In the genomic region with DNA sequence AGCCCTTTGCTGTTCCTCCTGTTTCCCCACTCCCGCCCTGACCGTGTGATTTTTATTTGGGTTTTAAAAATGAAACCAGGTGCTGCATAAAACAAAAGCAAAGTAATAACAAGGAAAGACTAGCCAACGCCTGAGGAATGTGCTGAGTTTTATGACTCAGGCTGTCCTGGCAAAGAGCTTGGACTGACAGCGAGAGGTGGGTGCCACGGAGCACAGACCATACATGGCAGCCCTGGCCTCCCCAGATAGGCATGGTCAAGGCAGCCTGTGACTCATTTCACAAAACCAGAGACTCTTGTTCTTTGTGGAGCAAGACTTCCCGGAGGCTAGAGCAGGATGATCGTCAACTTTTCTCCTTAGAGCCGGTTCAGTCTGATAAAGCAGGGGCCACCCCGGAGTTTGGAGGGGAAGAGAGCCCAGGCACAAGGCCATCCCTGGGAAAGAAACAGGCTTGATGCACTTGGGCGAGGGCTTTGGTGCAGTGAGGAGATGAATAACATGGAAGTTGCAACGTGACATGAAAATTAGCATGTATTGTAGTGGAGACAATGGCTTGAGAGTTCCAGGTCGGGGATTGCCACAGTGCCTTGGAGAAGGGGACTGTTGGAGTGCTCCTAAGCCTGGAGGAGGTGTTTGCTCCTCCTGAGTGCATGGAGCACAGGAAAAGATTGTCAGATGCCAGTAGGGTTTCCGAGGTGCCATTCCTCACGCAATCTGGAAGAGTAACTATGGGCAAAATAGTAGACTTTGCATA, we compare ENCODE assay signal across 1 cellular context.
TF ChIP-seq lines count a peak whose summit lies in the region.

No MANE protein-coding gene starts in this region.

TF ChIP-seq in WTC11, 78 proteins besides CTCF, POLR2A, EP300 and RAD21 (continued from another document):
- TF ChIP-seq, protein P1, sequence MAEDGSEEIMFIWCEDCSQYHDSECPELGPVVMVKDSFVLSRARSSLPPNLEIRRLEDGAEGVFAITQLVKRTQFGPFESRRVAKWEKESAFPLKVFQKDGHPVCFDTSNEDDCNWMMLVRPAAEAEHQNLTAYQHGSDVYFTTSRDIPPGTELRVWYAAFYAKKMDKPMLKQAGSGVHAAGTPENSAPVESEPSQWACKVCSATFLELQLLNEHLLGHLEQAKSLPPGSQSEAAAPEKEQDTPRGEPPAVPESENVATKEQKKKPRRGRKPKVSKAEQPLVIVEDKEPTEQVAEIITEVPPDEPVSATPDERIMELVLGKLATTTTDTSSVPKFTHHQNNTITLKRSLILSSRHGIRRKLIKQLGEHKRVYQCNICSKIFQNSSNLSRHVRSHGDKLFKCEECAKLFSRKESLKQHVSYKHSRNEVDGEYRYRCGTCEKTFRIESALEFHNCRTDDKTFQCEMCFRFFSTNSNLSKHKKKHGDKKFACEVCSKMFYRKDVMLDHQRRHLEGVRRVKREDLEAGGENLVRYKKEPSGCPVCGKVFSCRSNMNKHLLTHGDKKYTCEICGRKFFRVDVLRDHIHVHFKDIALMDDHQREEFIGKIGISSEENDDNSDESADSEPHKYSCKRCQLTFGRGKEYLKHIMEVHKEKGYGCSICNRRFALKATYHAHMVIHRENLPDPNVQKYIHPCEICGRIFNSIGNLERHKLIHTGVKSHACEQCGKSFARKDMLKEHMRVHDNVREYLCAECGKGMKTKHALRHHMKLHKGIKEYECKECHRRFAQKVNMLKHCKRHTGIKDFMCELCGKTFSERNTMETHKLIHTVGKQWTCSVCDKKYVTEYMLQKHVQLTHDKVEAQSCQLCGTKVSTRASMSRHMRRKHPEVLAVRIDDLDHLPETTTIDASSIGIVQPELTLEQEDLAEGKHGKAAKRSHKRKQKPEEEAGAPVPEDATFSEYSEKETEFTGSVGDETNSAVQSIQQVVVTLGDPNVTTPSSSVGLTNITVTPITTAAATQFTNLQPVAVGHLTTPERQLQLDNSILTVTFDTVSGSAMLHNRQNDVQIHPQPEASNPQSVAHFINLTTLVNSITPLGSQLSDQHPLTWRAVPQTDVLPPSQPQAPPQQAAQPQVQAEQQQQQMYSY (CRISPR knock-in tag; IDR thresholded peaks at IDR 0.05) = no peak
- TF ChIP-seq ZNF121 (CRISPR knock-in tag; IDR thresholded peaks at IDR 0.05) (no peak), PRRX2 (CRISPR knock-in tag; IDR thresholded peaks at IDR 0.05) (no peak), FOXJ3 (CRISPR knock-in tag; IDR thresholded peaks at IDR 0.05; ENCODE audit: borderline replicate concordance) (no peak)
- TF ChIP-seq, protein P2, sequence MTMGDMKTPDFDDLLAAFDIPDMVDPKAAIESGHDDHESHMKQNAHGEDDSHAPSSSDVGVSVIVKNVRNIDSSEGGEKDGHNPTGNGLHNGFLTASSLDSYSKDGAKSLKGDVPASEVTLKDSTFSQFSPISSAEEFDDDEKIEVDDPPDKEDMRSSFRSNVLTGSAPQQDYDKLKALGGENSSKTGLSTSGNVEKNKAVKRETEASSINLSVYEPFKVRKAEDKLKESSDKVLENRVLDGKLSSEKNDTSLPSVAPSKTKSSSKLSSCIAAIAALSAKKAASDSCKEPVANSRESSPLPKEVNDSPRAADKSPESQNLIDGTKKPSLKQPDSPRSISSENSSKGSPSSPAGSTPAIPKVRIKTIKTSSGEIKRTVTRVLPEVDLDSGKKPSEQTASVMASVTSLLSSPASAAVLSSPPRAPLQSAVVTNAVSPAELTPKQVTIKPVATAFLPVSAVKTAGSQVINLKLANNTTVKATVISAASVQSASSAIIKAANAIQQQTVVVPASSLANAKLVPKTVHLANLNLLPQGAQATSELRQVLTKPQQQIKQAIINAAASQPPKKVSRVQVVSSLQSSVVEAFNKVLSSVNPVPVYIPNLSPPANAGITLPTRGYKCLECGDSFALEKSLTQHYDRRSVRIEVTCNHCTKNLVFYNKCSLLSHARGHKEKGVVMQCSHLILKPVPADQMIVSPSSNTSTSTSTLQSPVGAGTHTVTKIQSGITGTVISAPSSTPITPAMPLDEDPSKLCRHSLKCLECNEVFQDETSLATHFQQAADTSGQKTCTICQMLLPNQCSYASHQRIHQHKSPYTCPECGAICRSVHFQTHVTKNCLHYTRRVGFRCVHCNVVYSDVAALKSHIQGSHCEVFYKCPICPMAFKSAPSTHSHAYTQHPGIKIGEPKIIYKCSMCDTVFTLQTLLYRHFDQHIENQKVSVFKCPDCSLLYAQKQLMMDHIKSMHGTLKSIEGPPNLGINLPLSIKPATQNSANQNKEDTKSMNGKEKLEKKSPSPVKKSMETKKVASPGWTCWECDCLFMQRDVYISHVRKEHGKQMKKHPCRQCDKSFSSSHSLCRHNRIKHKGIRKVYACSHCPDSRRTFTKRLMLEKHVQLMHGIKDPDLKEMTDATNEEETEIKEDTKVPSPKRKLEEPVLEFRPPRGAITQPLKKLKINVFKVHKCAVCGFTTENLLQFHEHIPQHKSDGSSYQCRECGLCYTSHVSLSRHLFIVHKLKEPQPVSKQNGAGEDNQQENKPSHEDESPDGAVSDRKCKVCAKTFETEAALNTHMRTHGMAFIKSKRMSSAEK (CRISPR knock-in tag; IDR thresholded peaks at IDR 0.05; ENCODE audit: borderline replicate concordance) = no peak
- TF ChIP-seq, protein P3, sequence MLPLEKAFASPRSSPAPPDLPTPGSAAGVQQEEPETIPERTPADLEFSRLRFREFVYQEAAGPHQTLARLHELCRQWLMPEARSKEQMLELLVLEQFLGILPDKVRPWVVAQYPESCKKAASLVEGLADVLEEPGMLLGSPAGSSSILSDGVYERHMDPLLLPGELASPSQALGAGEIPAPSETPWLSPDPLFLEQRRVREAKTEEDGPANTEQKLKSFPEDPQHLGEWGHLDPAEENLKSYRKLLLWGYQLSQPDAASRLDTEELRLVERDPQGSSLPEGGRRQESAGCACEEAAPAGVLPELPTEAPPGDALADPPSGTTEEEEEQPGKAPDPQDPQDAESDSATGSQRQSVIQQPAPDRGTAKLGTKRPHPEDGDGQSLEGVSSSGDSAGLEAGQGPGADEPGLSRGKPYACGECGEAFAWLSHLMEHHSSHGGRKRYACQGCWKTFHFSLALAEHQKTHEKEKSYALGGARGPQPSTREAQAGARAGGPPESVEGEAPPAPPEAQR (CRISPR knock-in tag; IDR thresholded peaks at IDR 0.05) = no peak
- TF ChIP-seq, protein P4, sequence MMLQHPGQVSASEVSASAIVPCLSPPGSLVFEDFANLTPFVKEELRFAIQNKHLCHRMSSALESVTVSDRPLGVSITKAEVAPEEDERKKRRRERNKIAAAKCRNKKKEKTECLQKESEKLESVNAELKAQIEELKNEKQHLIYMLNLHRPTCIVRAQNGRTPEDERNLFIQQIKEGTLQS (CRISPR knock-in tag; conservative IDR thresholded peaks at IDR 0.05) = no peak
